Comparison of ENCODE assay signal across 30 cellular contexts in genomic region chr2:239866778-239867177, GRCh38.
"Had no signal": no experiment of that assay in that cellular context is flagged by ENCODE, and none has a peak within 500 bp of the region (broad histone marks: within the 10 kb centered on the region; RNA-seq: fewer than 3 reads in every experiment).

No MANE protein-coding gene starts in this region.

- FAIRE-seq: frontal cortex had no signal

- H3K4me1 ChIP-seq: ascending aorta, breast epithelium, colonic mucosa had no signal

- H3K27ac ChIP-seq: ascending aorta, breast epithelium, cardiac muscle cell, colonic mucosa, WERI-Rb-1 had no signal

- H3K36me3 ChIP-seq: ascending aorta, breast epithelium, cardiac muscle cell, colonic mucosa, WERI-Rb-1 had no signal

- H3K27me3 ChIP-seq: ascending aorta, cardiac muscle cell, colonic mucosa had no signal

- H3K4me3 ChIP-seq: ascending aorta, breast epithelium, cardiac muscle cell, colonic mucosa had no signal

- DNase-seq: activated B cell treated with CpG ODN at 0.5 μM for 24 hours; activated CD4-positive, alpha-beta T cell treated with anti-CD3 and anti-CD28 coated beads for 48 hours; activated CD4-positive, alpha-beta T cell treated with anti-CD3 and anti-CD28 coated beads, Interleukin-2, amount 50 U/mL, for 1 hour; activated CD4-positive, alpha-beta T cell treated with anti-CD3 and anti-CD28 coated beads, Interleukin-2, amount 50 U/mL, for 48 hours; activated CD8-positive, alpha-beta memory T cell treated with anti-CD3 and anti-CD28 coated beads, Interleukin-2, amount 10 ng/mL, durations not matched to agents 7 days and 5 days; activated CD8-positive, alpha-beta T cell treated with anti-CD3 and anti-CD28 coated beads for 36 hours; activated gamma-delta T cell; activated naive CD4-positive, alpha-beta T cell; activated naive CD4-positive, alpha-beta T cell treated with anti-CD3 and anti-CD28 coated beads, Interleukin-2, amount 10 ng/mL, durations not matched to agents 7 days and 5 days; activated naive CD8-positive, alpha-beta T cell treated with anti-CD3 and anti-CD28 coated beads, Interleukin-2, amount 10 ng/mL, durations not matched to agents 7 days and 5 days; activated T-cell treated with anti-CD3 and anti-CD28 coated beads for 4 hours; activated T-cell treated with anti-CD3 and anti-CD28 coated beads, Interleukin-2, amount 50 U/mL, for 24 hours; activated T-cell treated with anti-CD3 and anti-CD28 coated beads, Interleukin-2, amount 50 U/mL, for 72 hours; central memory CD4-positive, alpha-beta T cell; cerebellar nuclear complex; colonic mucosa; effector memory CD4-positive, alpha-beta T cell; endodermal cell; foreskin fibroblast; head of caudate nucleus; T-helper 17 cell; T1000; WERI-Rb-1 had no signal

- H3K9me3 ChIP-seq: ascending aorta, breast epithelium, colonic mucosa had no signal

- ATAC-seq: activated CD4-positive, CD25-positive, alpha-beta regulatory T cell treated with anti-CD3 and anti-CD28 coated beads, Interleukin-2, amount 50 U/mL, for 24 hours; activated CD8-positive, alpha-beta memory T cell treated with anti-CD3 and anti-CD28 coated beads, Interleukin-2, amount 10 ng/mL, durations not matched to agents 7 days and 5 days; activated CD8-positive, alpha-beta T cell treated with anti-CD3 and anti-CD28 coated beads for 36 hours; activated naive CD4-positive, alpha-beta T cell treated with anti-CD3 and anti-CD28 coated beads, Interleukin-2, amount 50 U/mL, for 72 hours; activated T-cell treated with anti-CD3 and anti-CD28 coated beads, Interleukin-2, amount 50 U/mL, for 72 hours; esophagus mucosa; T-helper 17 cell had no signal
